Comparison of ENCODE assay signal across 20 cellular contexts in the genomic region with DNA sequence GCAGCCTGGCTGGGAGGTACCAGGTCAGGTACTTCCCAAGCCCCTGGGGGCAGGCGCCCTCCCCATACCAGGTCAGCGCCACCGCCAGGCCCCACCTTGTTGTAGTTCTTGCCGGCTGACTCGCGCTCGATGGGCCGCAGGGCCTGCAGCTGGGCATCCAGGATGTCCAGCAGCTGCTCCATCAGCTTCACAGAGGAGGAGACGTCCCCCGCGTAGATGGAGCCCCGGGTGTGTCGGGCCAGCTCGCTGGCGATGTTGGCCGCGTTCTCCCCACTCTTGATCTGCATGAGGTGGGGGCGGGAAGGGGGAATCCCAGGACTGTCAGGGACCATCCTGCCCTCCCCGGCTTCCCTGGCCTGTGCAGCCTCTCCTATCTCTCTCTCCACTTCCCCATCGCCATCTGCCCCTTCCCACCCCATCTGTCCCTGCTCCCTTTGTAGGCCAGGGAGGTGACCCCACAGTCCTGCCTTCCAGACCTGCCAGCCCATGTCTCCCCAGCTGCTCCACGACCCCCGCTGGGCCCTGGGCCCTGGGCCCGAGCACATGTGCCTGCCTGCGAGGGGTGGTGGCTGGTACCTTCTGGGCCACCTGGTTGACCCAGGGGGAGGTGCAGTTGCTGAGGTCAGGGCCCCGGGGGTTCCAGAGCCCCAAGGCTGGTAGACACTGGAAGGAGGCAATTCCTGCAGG. TPM values are rescaled to one million over a fixed set of nuclear protein-coding genes. Genes with fewer than 3 reads are reported as not detected.
DNase-seq lines count a peak whose midpoint lies in the region; ATAC-seq and TF ChIP-seq lines count a peak whose summit lies in the region.
"Had no signal": no experiment of that assay in that cellular context is flagged by ENCODE, and none has a peak within 500 bp of the region (broad histone marks: within the 10 kb centered on the region; RNA-seq: fewer than 3 reads in every experiment).

No MANE protein-coding gene starts in this region.

- DNase-seq in activated T-cell treated with anti-CD3 and anti-CD28 coated beads, Interleukin-2, amount 50 U/mL, for 72 hours: no peak
- DNase-seq in activated T-cell treated with anti-CD3 and anti-CD28 coated beads, Interleukin-2, amount 50 U/mL, for 48 hours: no peak
- DNase-seq in central memory CD8-positive, alpha-beta T cell (ENCODE audit: low spot score in 2 of 2): no peak
- no peak for DNase-seq in activated naive CD8-positive, alpha-beta T cell treated with anti-CD3 and anti-CD28 coated beads for 36 hours
- DNase-seq in MM.1S: no peak
- DNase-seq: 8988T, Caco-2, HFFc6, MG63, NCI-H1105, NCI-H1694 treated with DMSO at 0.1 percent for 48 hours, NCI-H446, NCI-H774, Right ventricle myocardium superior had no signal

- H4K20me1 ChIP-seq in MM.1S (ENCODE audit: insufficient read depth, low read length): no peaks in the 10 kb centered on the region

- no peak overlapping the region for H2AFZ ChIP-seq in MM.1S (ENCODE audit: low read length)

- H3K9me3 Mint-ChIP-seq in activated T-cell treated with anti-CD3 and anti-CD28 coated beads, Interleukin-2, amount 50 U/mL, for 72 hours: no peaks in the 10 kb centered on the region
- H3K9me3 Mint-ChIP-seq in central memory CD8-positive, alpha-beta T cell: no peaks in the 10 kb centered on the region
- no peaks in the 10 kb centered on the region for H3K9me3 Mint-ChIP-seq in activated naive CD8-positive, alpha-beta T cell treated with anti-CD3 and anti-CD28 coated beads for 36 hours
- H3K9me3 Mint-ChIP-seq: HFFc6 had no signal

- H3K27me3 Mint-ChIP-seq in activated T-cell treated with anti-CD3 and anti-CD28 coated beads, Interleukin-2, amount 50 U/mL, for 72 hours (ENCODE audit: low read depth): no peaks in the 10 kb centered on the region
- no peaks in the 10 kb centered on the region for H3K27me3 Mint-ChIP-seq in central memory CD8-positive, alpha-beta T cell
- H3K27me3 Mint-ChIP-seq in activated naive CD8-positive, alpha-beta T cell treated with anti-CD3 and anti-CD28 coated beads for 36 hours: no peaks in the 10 kb centered on the region

- no peak overlapping the region for H3K4me3 ChIP-seq in MM.1S (ENCODE audit: low read length)
- H3K4me3 ChIP-seq: GM12878, MG63 had no signal

- H3F3A ChIP-seq in MM.1S (ENCODE audit: insufficient read depth, low read length): no peaks in the 10 kb centered on the region

- H3K36me3 Mint-ChIP-seq in activated T-cell treated with anti-CD3 and anti-CD28 coated beads, Interleukin-2, amount 50 U/mL, for 72 hours (ENCODE audit: insufficient read depth in 2 of 2): no peaks in the 10 kb centered on the region
- peaks cover 4% of the 10 kb centered on the region for H3K36me3 Mint-ChIP-seq in central memory CD8-positive, alpha-beta T cell (ENCODE audit: insufficient read depth)
- peaks cover 2% of the 10 kb centered on the region for H3K36me3 Mint-ChIP-seq in activated naive CD8-positive, alpha-beta T cell treated with anti-CD3 and anti-CD28 coated beads for 36 hours

- no peak overlapping the region for H3K9ac ChIP-seq in MM.1S (ENCODE audit: low read length)
- H3K9ac ChIP-seq: KMS-11, SK-N-SH had no signal

- H3K4me2 ChIP-seq in MM.1S (ENCODE audit: low read depth, low read length): no peak overlapping the region
- H3K4me2 ChIP-seq: KMS-11, SK-N-SH had no signal

- H3K27me3 ChIP-seq in MM.1S (replicated peaks; ENCODE audit: insufficient read depth, low read length): peaks cover 60% of the 10 kb centered on the region
- H3K27me3 ChIP-seq: MG63 had no signal

- no peaks in the 10 kb centered on the region for H3K79me2 ChIP-seq in MM.1S (ENCODE audit: low read length)

- H3K9me3 ChIP-seq in MM.1S (replicated peaks; ENCODE audit: insufficient read depth, low read length): no peaks in the 10 kb centered on the region
- H3K9me3 ChIP-seq: Caco-2, MG63, SK-N-SH had no signal

- no peaks in the 10 kb centered on the region for H3K36me3 ChIP-seq in MM.1S (replicated peaks; ENCODE audit: insufficient read depth, low read length)

- H3K4me1 Mint-ChIP-seq in activated T-cell treated with anti-CD3 and anti-CD28 coated beads, Interleukin-2, amount 50 U/mL, for 72 hours (ENCODE audit: low read depth): no peaks in the 10 kb centered on the region
- no peaks in the 10 kb centered on the region for H3K4me1 Mint-ChIP-seq in central memory CD8-positive, alpha-beta T cell
- H3K4me1 Mint-ChIP-seq in activated naive CD8-positive, alpha-beta T cell treated with anti-CD3 and anti-CD28 coated beads for 36 hours: no peaks in the 10 kb centered on the region

- H3K27ac Mint-ChIP-seq in activated T-cell treated with anti-CD3 and anti-CD28 coated beads, Interleukin-2, amount 50 U/mL, for 72 hours: peak overlapping the region; percentile 5
- H3K27ac Mint-ChIP-seq in central memory CD8-positive, alpha-beta T cell (ENCODE audit: low read depth): peak overlapping the region; percentile 29
- H3K27ac Mint-ChIP-seq in activated naive CD8-positive, alpha-beta T cell treated with anti-CD3 and anti-CD28 coated beads for 36 hours: no peak overlapping the region
- H3K27ac Mint-ChIP-seq: HFFc6 had no signal

- ATAC-seq in activated T-cell treated with anti-CD3 and anti-CD28 coated beads, Interleukin-2, amount 50 U/mL, for 72 hours (replicated peaks in 1 of 2): no peak
- ATAC-seq in central memory CD8-positive, alpha-beta T cell (replicated peaks; ENCODE audit: extremely low read depth, poor library complexity, severe bottlenecking): no peak
- no peak for ATAC-seq in HG02970 (IDR thresholded peaks at IDR 0.05; ENCODE audit: low FRiP score, unreplicated experiment)
- ATAC-seq: GM12878 had no signal

- no peak for TF ChIP-seq CTCF in MM.1S (IDR thresholded peaks at IDR 0.05; ENCODE audit: low read length)

- no peak overlapping the region for H3K27ac ChIP-seq in MM.1S (ENCODE audit: low read length)
- H3K27ac ChIP-seq: C4-2B, HL-60, KMS-11 had no signal

- no peak overlapping the region for H3K4me3 Mint-ChIP-seq in activated T-cell treated with anti-CD3 and anti-CD28 coated beads, Interleukin-2, amount 50 U/mL, for 72 hours
- H3K4me3 Mint-ChIP-seq in central memory CD8-positive, alpha-beta T cell: no peak overlapping the region
- H3K4me3 Mint-ChIP-seq in activated naive CD8-positive, alpha-beta T cell treated with anti-CD3 and anti-CD28 coated beads for 36 hours: no peak overlapping the region
- H3K4me3 Mint-ChIP-seq: HFFc6 had no signal

- no peaks in the 10 kb centered on the region for H3K9me2 ChIP-seq in MM.1S (replicated peaks; ENCODE audit: insufficient read depth, low read length)
- H3K9me2 ChIP-seq: SK-N-SH had no signal

- H3K4me1 ChIP-seq in MM.1S (ENCODE audit: low read length): no peaks in the 10 kb centered on the region
- H3K4me1 ChIP-seq: Caco-2 had no signal

RNA-seq across cellular contexts. Expression of a gene that starts 23.8 kb away (rescaled TPM):
- 10 to 100 TPM; 71.3 to 84.4 TPM for total RNA-seq in activated T-cell treated with anti-CD3 and anti-CD28 coated beads, Interleukin-2, amount 50 U/mL, for 72 hours
- 10 to 100 TPM; 77.5 to 78.5 TPM for total RNA-seq in activated naive CD8-positive, alpha-beta T cell treated with anti-CD3 and anti-CD28 coated beads for 36 hours

RNA-seq across cellular contexts. Expression of a gene that starts 42.6 kb away (rescaled TPM):
- total RNA-seq in activated T-cell treated with anti-CD3 and anti-CD28 coated beads, Interleukin-2, amount 50 U/mL, for 72 hours: 10 to 100 TPM; 67.7 to 75.0 TPM
- total RNA-seq in activated naive CD8-positive, alpha-beta T cell treated with anti-CD3 and anti-CD28 coated beads for 36 hours: 10 to 100 TPM; 54.3 to 56.0 TPM

RNA-seq across cellular contexts. Expression of a gene that starts 45.8 kb away (rescaled TPM):
- total RNA-seq in activated T-cell treated with anti-CD3 and anti-CD28 coated beads, Interleukin-2, amount 50 U/mL, for 72 hours: 10 to 100 TPM; 15.0 to 21.2 TPM
- 1 to 10 TPM; 8.5 to 9.5 TPM for total RNA-seq in activated naive CD8-positive, alpha-beta T cell treated with anti-CD3 and anti-CD28 coated beads for 36 hours
